ENCODE assay signal across 11 cellular contexts in genomic region chr6:157649311-157650260, GRCh38.
A peak's percentile ranks its signal among the peaks of the same experiment; 100 is the strongest.
DNase-seq lines count a peak whose midpoint lies in the region; ATAC-seq, FAIRE-seq and TF ChIP-seq lines count a peak whose summit lies in the region.
"Had no signal": no experiment of that assay in that cellular context is flagged by ENCODE, and none has a peak within 500 bp of the region (broad histone marks: within the 10 kb centered on the region; RNA-seq: fewer than 3 reads in every experiment).

No MANE protein-coding gene starts in this region.

- H3K4me1 ChIP-seq in pancreas (no peaks in the 10 kb centered on the region), colonic mucosa (no peaks in the 10 kb centered on the region)

- peaks cover 10 to 12% of the 10 kb centered on the region in 2 donors for H3K4me1 Mint-ChIP-seq in immature natural killer cell

- H3K27me3 ChIP-seq in HL-60 (ENCODE audit: insufficient read depth, poor library complexity, severe bottlenecking) (no peaks in the 10 kb centered on the region), pancreas (no peaks in the 10 kb centered on the region), colonic mucosa (no peaks in the 10 kb centered on the region)

- no peaks in the 10 kb centered on the region for H3K36me3 ChIP-seq in pancreas
- H3K36me3 ChIP-seq in colonic mucosa = no peaks in the 10 kb centered on the region

- no peak overlapping the region for H3K9ac ChIP-seq in colonic mucosa (ENCODE audit: low read depth in 2 of 2, low read length in 2 of 2)

- no peak for TF ChIP-seq CTCF in HL-60 (IDR thresholded peaks at IDR 0.05; ENCODE audit: insufficient read depth, low read length)
- no peak for TF ChIP-seq CTCF in coronary artery (IDR thresholded peaks at IDR 0.05)
- TF ChIP-seq CTCF in pancreas (IDR thresholded peaks at IDR 0.05) = no peak
- no peak for TF ChIP-seq CTCF in colonic mucosa (IDR thresholded peaks at IDR 0.05)

- H3K9me3 ChIP-seq in pancreas (no peaks in the 10 kb centered on the region), colonic mucosa (no peaks in the 10 kb centered on the region)

- ATAC-seq in pancreas (peak; percentile 19 to 57 (median 48)), HG02763 (IDR thresholded peaks at IDR 0.05; ENCODE audit: unreplicated experiment) (no peak)

- TF ChIP-seq POLR2A in GM12892 (IDR thresholded peaks at IDR 0.05; ENCODE audit: low read depth, low read length) = no peak

- DNase-seq in HL-60 (ENCODE audit: low read depth in 1 of 2, low spot score in 1 of 2) (no peak), NCI-H1694 treated with DMSO at 0.1 percent for 48 hours (lab: John Stamatoyannopoulos, UW) (peak; percentile 32), coronary artery (ENCODE audit: low spot score) (no peak), pancreas (peak in 3 of 6 donors; percentile 27 to 81 (median 71)), GM12892 (ENCODE audit: insufficient read length) (no peak), immature natural killer cell (no peak), colonic mucosa (no peak)
- DNase-seq: activated gamma-delta T cell treated with Interleukin-2 at 50 U/mL for 16 hours, NCI-H187, T-helper 1 cell had no signal

- WGBS in pancreas, 2 donors = 59 to 61% methylated on average over 25 of the region's 25 CpGs

- H3K27me3 Mint-ChIP-seq in immature natural killer cell (ENCODE audit: low read depth in 3 of 3) = peaks cover 0 to 6% (median 4%) of the 10 kb centered on the region in 3 donors

- H3K36me3 Mint-ChIP-seq in immature natural killer cell = peaks cover 14 to 25% (median 24%) of the 10 kb centered on the region in 3 donors

- H3K4me3 ChIP-seq in HL-60 (replicated peaks; ENCODE audit: insufficient read depth, low read length) = no peak overlapping the region
- peak overlapping the region; percentile 52 for H3K4me3 ChIP-seq in coronary artery
- no peak overlapping the region for H3K4me3 ChIP-seq in pancreas
- H3K4me3 ChIP-seq in colonic mucosa = no peak overlapping the region

- no peak overlapping the region for H3K27ac Mint-ChIP-seq in immature natural killer cell

- no peak overlapping the region for H3K4me3 Mint-ChIP-seq in immature natural killer cell

- H3K9me3 Mint-ChIP-seq in immature natural killer cell = no peaks in the 10 kb centered on the region

- FAIRE-seq in pancreas (lab: Jason Lieb, UNC) = no peak
- FAIRE-seq in GM12892 (lab: Jason Lieb, UNC) = no peak

- intact Hi-C loops in pancreas (cut with DNase I) = no loop called here
- intact Hi-C loops in colonic mucosa (cut with DNase I) = no loop called here

- H3K27ac ChIP-seq in HL-60 (replicated peaks) (peak overlapping the region; percentile 88), coronary artery (no peak overlapping the region), pancreas (no peak overlapping the region), colonic mucosa (no peak overlapping the region)
